8 cellular contexts compared by ENCODE assay signal in genomic region chr12:8681129-8681902, GRCh38. TPM values are rescaled to one million over a fixed set of nuclear protein-coding genes. Genes with fewer than 3 reads are reported as not detected.
DNase-seq lines count a peak whose midpoint lies in the region; ATAC-seq and TF ChIP-seq lines count a peak whose summit lies in the region.

No MANE protein-coding gene starts in this region.

- ATAC-seq in stimulated activated memory B cell treated with anti-CD40 and anti-IgM and Interleukin-4, amounts not matched to agents 10 μg/mL and 1 μg/mL and 100 μg/mL, for 72 hours = no peak
- no peak for ATAC-seq in T-helper 17 cell

- peaks cover 14% of the 10 kb centered on the region for H3K4me1 ChIP-seq in HUES6 (ENCODE audit: control insufficient read depth, insufficient read depth, low read length)
- peaks cover 7% of the 10 kb centered on the region for H3K4me1 ChIP-seq in adipocyte (ENCODE audit: control insufficient read depth, insufficient read depth, low read length)
- no peaks in the 10 kb centered on the region for H3K4me1 ChIP-seq in right atrium auricular region

- H3K9me3 ChIP-seq in HUES6 (ENCODE audit: control insufficient read depth, insufficient read depth, low read depth, low read length) (no peaks in the 10 kb centered on the region), adipocyte (ENCODE audit: control insufficient read depth, low read length) (no peaks in the 10 kb centered on the region), right atrium auricular region (no peaks in the 10 kb centered on the region), T-helper 17 cell (ENCODE audit: control insufficient read depth, low read length, poor library complexity, severe bottlenecking) (no peaks in the 10 kb centered on the region)

- H3K4me1 Mint-ChIP-seq in stimulated activated memory B cell treated with anti-CD40 and anti-IgM and Interleukin-4, amounts not matched to agents 10 μg/mL and 1 μg/mL and 100 μg/mL, for 72 hours = peaks cover 8% of the 10 kb centered on the region
- H3K4me1 Mint-ChIP-seq in T-helper 17 cell = peaks cover 4% of the 10 kb centered on the region

- H3K27ac ChIP-seq in HUES6 (ENCODE audit: low read depth, low read length) (peak overlapping the region; percentile 71; the same call in 1 of the 2 replicates), right atrium auricular region (peak overlapping the region; percentile 8 to 45)

- no peaks in the 10 kb centered on the region for H3K27me3 Mint-ChIP-seq in stimulated activated memory B cell treated with anti-CD40 and anti-IgM and Interleukin-4, amounts not matched to agents 10 μg/mL and 1 μg/mL and 100 μg/mL, for 72 hours
- peaks cover 22% of the 10 kb centered on the region for H3K27me3 Mint-ChIP-seq in T-helper 17 cell

- DNase-seq in adipocyte (ENCODE audit: low read depth) (peak; percentile 84), right atrium auricular region (ENCODE audit: low spot score) (peak; percentile 74), T-helper 17 cell (no peak)
- no peak for DNase-seq in stimulated activated CD4-positive, alpha-beta T cell treated with anti-CD3 and anti-CD28 coated beads, Interleukin-4, amount 100 ng/mL, for 4 hours
- no peak for DNase-seq in effector CD8-positive, alpha-beta T cell (lab: John Stamatoyannopoulos, UW)
- no peak for DNase-seq in effector CD4-positive, alpha-beta T cell

- H3K4me3 ChIP-seq in HUES6 (ENCODE audit: low read depth, low read length) (peak overlapping the region; percentile 45), adipocyte (ENCODE audit: low read length) (no peak overlapping the region), right atrium auricular region (no peak overlapping the region)

- peak overlapping the region; percentile 46 for H3K27ac Mint-ChIP-seq in stimulated activated memory B cell treated with anti-CD40 and anti-IgM and Interleukin-4, amounts not matched to agents 10 μg/mL and 1 μg/mL and 100 μg/mL, for 72 hours
- H3K27ac Mint-ChIP-seq in T-helper 17 cell = no peak overlapping the region

- H3K27me3 ChIP-seq in HUES6 (ENCODE audit: control insufficient read depth, insufficient read depth, low read length) = no peaks in the 10 kb centered on the region
- H3K27me3 ChIP-seq in adipocyte (replicated peaks; ENCODE audit: control insufficient read depth, insufficient read depth, low read length) = no peaks in the 10 kb centered on the region
- H3K27me3 ChIP-seq in right atrium auricular region = no peaks in the 10 kb centered on the region

- H3K9ac ChIP-seq in HUES6 (ENCODE audit: low read length) (peak overlapping the region; percentile 76), adipocyte (ENCODE audit: low read length) (peak overlapping the region; percentile 5)

- H3K36me3 ChIP-seq in HUES6 (ENCODE audit: control insufficient read depth, insufficient read depth, low read length) = no peaks in the 10 kb centered on the region
- H3K36me3 ChIP-seq in adipocyte (ENCODE audit: control insufficient read depth, insufficient read depth, low read length, severe bottlenecking) = no peaks in the 10 kb centered on the region
- H3K36me3 ChIP-seq in right atrium auricular region = no peaks in the 10 kb centered on the region

- H3K36me3 Mint-ChIP-seq in stimulated activated memory B cell treated with anti-CD40 and anti-IgM and Interleukin-4, amounts not matched to agents 10 μg/mL and 1 μg/mL and 100 μg/mL, for 72 hours = no peaks in the 10 kb centered on the region
- H3K36me3 Mint-ChIP-seq in T-helper 17 cell (ENCODE audit: low read depth) = no peaks in the 10 kb centered on the region

- TF ChIP-seq CTCF in right atrium auricular region (IDR thresholded peaks at IDR 0.05) = no peak

- H3K4me3 Mint-ChIP-seq in stimulated activated memory B cell treated with anti-CD40 and anti-IgM and Interleukin-4, amounts not matched to agents 10 μg/mL and 1 μg/mL and 100 μg/mL, for 72 hours = no peak overlapping the region
- no peak overlapping the region for H3K4me3 Mint-ChIP-seq in T-helper 17 cell

- no peaks in the 10 kb centered on the region for H3K9me3 Mint-ChIP-seq in stimulated activated memory B cell treated with anti-CD40 and anti-IgM and Interleukin-4, amounts not matched to agents 10 μg/mL and 1 μg/mL and 100 μg/mL, for 72 hours

RNA-seq across cellular contexts. Expression of gene RIMKLB, which starts 16.5 kb away (rescaled TPM):
- total RNA-seq in right atrium auricular region = 10 to 100 TPM in 1 of 2 donors, 1 to 10 TPM in 1; 9.7 to 10.7 TPM
- 10 to 100 TPM; 15.1 to 15.2 TPM for total RNA-seq in T-helper 17 cell

RNA-seq across cellular contexts. Expression of gene MFAP5, which starts 18.7 kb away (rescaled TPM):
- total RNA-seq in right atrium auricular region (100 to 1,000 TPM in 1 of 2 donors, 10 to 100 TPM in 1; 22.1 to 104 TPM), T-helper 17 cell (not detected)

Comparison
In these comparisons a context has a peak if more than half of its experiments do, and no peak if none do; other contexts are left out.
1. DNase-seq: peak in adipocyte (single experiment) and right atrium auricular region (single experiment); none in T-helper 17 cell (0 of 3), stimulated activated CD4-positive, alpha-beta T cell treated with anti-CD3 and anti-CD28 coated beads, Interleukin-4, amount 100 ng/mL, for 4 hours (0 of 2), effector CD8-positive, alpha-beta T cell (single experiment) and effector CD4-positive, alpha-beta T cell (single experiment).
2. RNA of gene MFAP5, which starts 18.7 kb away (total RNA-seq): 22.1 to 104 TPM in right atrium auricular region; not detected in T-helper 17 cell; every median in the first group is over 10 times any median in the second.